Comparison of ENCODE assay signal across 19 cellular contexts in the genomic region with DNA sequence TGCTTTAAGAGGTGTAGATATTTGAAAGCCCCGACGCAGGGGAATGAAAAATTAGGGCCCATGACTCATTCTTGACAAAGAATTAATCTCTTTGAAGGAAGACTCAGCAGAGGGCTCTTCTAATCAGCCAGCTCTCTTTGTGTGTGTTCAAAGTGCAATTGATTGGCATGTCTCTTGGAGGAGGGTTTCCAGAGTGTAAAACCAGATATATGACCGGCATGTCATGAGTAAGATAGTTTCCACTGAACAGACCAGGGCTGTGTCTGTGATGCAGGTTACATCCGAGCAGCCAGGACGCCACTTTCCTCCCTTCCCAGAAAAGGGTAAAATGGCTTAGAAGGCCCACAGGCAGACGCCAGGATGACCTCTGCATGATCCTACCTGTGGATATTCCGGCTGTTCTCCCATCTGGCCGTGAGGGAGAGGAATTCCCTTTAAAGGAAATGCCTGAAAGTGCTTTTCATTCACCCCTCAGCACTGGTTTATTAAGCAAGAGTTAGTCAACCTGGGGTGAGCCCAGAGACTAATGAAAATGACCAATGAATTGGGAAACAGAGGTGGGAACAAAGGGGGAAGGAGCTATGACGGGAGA. TPM values are rescaled to one million over a fixed set of nuclear protein-coding genes. Genes with fewer than 3 reads are reported as not detected.
DNase-seq lines count a peak whose midpoint lies in the region; TF ChIP-seq lines count a peak whose summit lies in the region.
"Had no signal": no experiment of that assay in that cellular context is flagged by ENCODE, and none has a peak within 500 bp of the region (broad histone marks: within the 10 kb centered on the region; RNA-seq: fewer than 3 reads in every experiment).

No MANE protein-coding gene starts in this region.

- DNase-seq in DMS 273 (lab: John Stamatoyannopoulos, UW; ENCODE audit: unreplicated experiment) = peak; percentile 42
- no peak for DNase-seq in DMS 273 treated with DMSO at 0.1 percent for 48 hours (lab: John Stamatoyannopoulos, UW)
- peak in 1 of 2 experiments; percentile 83 for DNase-seq in PC-9
- no peak for DNase-seq in progenitor cell of endocrine pancreas (ENCODE audit: low spot score, unreplicated experiment)
- no peak for DNase-seq in activated CD8-positive, alpha-beta memory T cell treated with anti-CD3 and anti-CD28 coated beads, Interleukin-2, amount 50 U/mL, for 4 hours
- no peak for DNase-seq in nephron progenitor cell
- no peak for DNase-seq in COLO829 (ENCODE audit: low spot score)
- DNase-seq: cerebellar nuclear complex, NCI-H1436 treated with DMSO at 0.1 percent for 48 hours, NCI-H82 had no signal

- H3K4me1 ChIP-seq in PC-9 (replicated peaks; ENCODE audit: insufficient read depth) = peaks cover 86% of the 10 kb centered on the region
- H3K4me1 ChIP-seq in esophagus (ENCODE audit: control insufficient read depth in 2 of 2, insufficient read depth in 2 of 2, low read length in 1 of 2) = peaks cover 4 to 25% of the 10 kb centered on the region in 2 donors
- H3K4me1 ChIP-seq: parathyroid adenoma had no signal

- POLR2A ChIA-PET in PC-9 (lab: Charles Lee; ENCODE audit: unreplicated experiment) = interaction anchor here (0.5 to 0.7 kb wide), 4 partner anchors 242 to 432 kb away, joined by 3 to 10 read pairs (median 6); no protein-coding TSS in a partner anchor

- H3K4me1 Mint-ChIP-seq in progenitor cell of endocrine pancreas (ENCODE audit: low read depth) (peaks cover 20% of the 10 kb centered on the region), nephron progenitor cell (peaks cover 47% of the 10 kb centered on the region)
- H3K4me1 Mint-ChIP-seq: activated naive CD4-positive, alpha-beta T cell treated with anti-CD3 and anti-CD28 coated beads, Interleukin-2, amount 50 U/mL, for 24 hours; IgD-negative memory B cell had no signal

- WGBS in esophagus, 2 donors = 45 to 46% methylated on average over 9 of the region's 9 CpGs

- peak overlapping the region; percentile 69 for H3K4me2 ChIP-seq in PC-9

- H3K36me3 ChIP-seq in PC-9 (ENCODE audit: low read depth) (no peaks in the 10 kb centered on the region), esophagus (ENCODE audit: control insufficient read depth in 2 of 2, insufficient read depth in 2 of 2, low read length in 1 of 2) (no peaks in the 10 kb centered on the region)
- H3K36me3 ChIP-seq: suprapubic skin had no signal

- H2AFZ ChIP-seq in PC-9 = no peak overlapping the region
- H2AFZ ChIP-seq: parathyroid adenoma had no signal

- H3K27ac ChIP-seq in PC-9 = peak overlapping the region; percentile 97
- peak overlapping the region; percentile 74 to 89 for H3K27ac ChIP-seq in esophagus (ENCODE audit: low read depth in 2 of 2, low read length in 1 of 2)
- H3K27ac ChIP-seq: 22Rv1, parathyroid adenoma, suprapubic skin had no signal

- H3K4me3 ChIP-seq in PC-9 = peak overlapping the region; percentile 17; the same call in 1 of the 2 replicates
- H3K4me3 ChIP-seq in esophagus (ENCODE audit: low read depth in 1 of 2, low read length in 2 of 2) = no peak overlapping the region
- H3K4me3 ChIP-seq: suprapubic skin had no signal

- BruUV-seq in PC-9 (replicated peaks; lab: Mats Ljungman, UMichigan) = no TSS peak

- H3K4me3 Mint-ChIP-seq in progenitor cell of endocrine pancreas (ENCODE audit: low read depth) (no peak overlapping the region), nephron progenitor cell (no peak overlapping the region)
- H3K4me3 Mint-ChIP-seq: activated naive CD4-positive, alpha-beta T cell treated with anti-CD3 and anti-CD28 coated beads, Interleukin-2, amount 50 U/mL, for 24 hours; IgD-negative memory B cell; WTC11 had no signal

- TF ChIP-seq CTCF in PC-9 (conservative IDR thresholded peaks at IDR 0.05) (no peak), progenitor cell of endocrine pancreas (IDR thresholded peaks at IDR 0.05; ENCODE audit: unreplicated experiment) (no peak), nephron progenitor cell (IDR thresholded peaks at IDR 0.05) (no peak)

- H3K36me3 Mint-ChIP-seq in progenitor cell of endocrine pancreas (ENCODE audit: insufficient read depth) (no peaks in the 10 kb centered on the region), nephron progenitor cell (ENCODE audit: low read depth) (no peaks in the 10 kb centered on the region)
- H3K36me3 Mint-ChIP-seq: activated naive CD4-positive, alpha-beta T cell treated with anti-CD3 and anti-CD28 coated beads, Interleukin-2, amount 50 U/mL, for 24 hours; IgD-negative memory B cell; WTC11 had no signal

- H3F3A ChIP-seq in PC-9 (ENCODE audit: insufficient read depth, low read depth) = peaks cover 63% of the 10 kb centered on the region

- no peaks in the 10 kb centered on the region for H4K20me1 ChIP-seq in PC-9 (ENCODE audit: insufficient read depth)

- H3K27me3 ChIP-seq in PC-9 (ENCODE audit: insufficient read depth, low read depth) (no peaks in the 10 kb centered on the region), esophagus (ENCODE audit: control insufficient read depth in 1 of 2, insufficient read depth in 2 of 2, low read length in 2 of 2) (no peaks in the 10 kb centered on the region)

- intact Hi-C loops in PC-9 (cut with micrococcal nuclease; ENCODE audit: unreplicated experiment) = loop anchor here (1.0 to 5.0 kb wide), 3 partner anchors 44 to 294 kb away; no protein-coding TSS in a partner anchor

- no peaks in the 10 kb centered on the region for H3K79me2 ChIP-seq in PC-9 (ENCODE audit: low read depth)
- H3K79me2 ChIP-seq: parathyroid adenoma had no signal

- CTCF ChIA-PET in PC-9 (lab: Charles Lee) = interaction anchor here (0.6 to 1.4 kb wide), 5 partner anchors 46 to 554 kb away, joined by 3 to 9 read pairs (median 3); no protein-coding TSS in a partner anchor

- H3K9me3 ChIP-seq in PC-9 (ENCODE audit: insufficient read depth, low read depth) (no peaks in the 10 kb centered on the region), esophagus (ENCODE audit: control insufficient read depth in 2 of 2, insufficient read depth in 1 of 2, low read depth in 1 of 2, low read length in 1 of 2) (no peaks in the 10 kb centered on the region)
- H3K9me3 ChIP-seq: suprapubic skin had no signal

- H3K27ac Mint-ChIP-seq in progenitor cell of endocrine pancreas (peak overlapping the region; percentile 44), nephron progenitor cell (no peak overlapping the region)
- H3K27ac Mint-ChIP-seq: activated naive CD4-positive, alpha-beta T cell treated with anti-CD3 and anti-CD28 coated beads, Interleukin-2, amount 50 U/mL, for 24 hours; IgD-negative memory B cell; WTC11 had no signal

- H3K27me3 Mint-ChIP-seq in progenitor cell of endocrine pancreas = peaks cover 21% of the 10 kb centered on the region
- H3K27me3 Mint-ChIP-seq in nephron progenitor cell (ENCODE audit: low read depth, poor library complexity) = peaks cover 4% of the 10 kb centered on the region

- no peaks in the 10 kb centered on the region for H3K9me3 Mint-ChIP-seq in progenitor cell of endocrine pancreas (ENCODE audit: low read depth)
- H3K9me3 Mint-ChIP-seq in nephron progenitor cell = no peaks in the 10 kb centered on the region
- H3K9me3 Mint-ChIP-seq: activated naive CD4-positive, alpha-beta T cell treated with anti-CD3 and anti-CD28 coated beads, Interleukin-2, amount 50 U/mL, for 24 hours; IgD-negative memory B cell; WTC11 had no signal

- no peaks in the 10 kb centered on the region for H3K9me2 ChIP-seq in PC-9 (ENCODE audit: insufficient read depth)

RNA-seq across cellular contexts. Expression of gene KRT75, which starts 7.2 kb away (rescaled TPM):
- not detected in 2 replicates for total RNA-seq in PC-9 (2021)
- under 1 TPM; 0.08 to 0.19 TPM for polyA plus RNA-seq in esophagus
- not detected in 2 replicates for total RNA-seq in progenitor cell of endocrine pancreas
- total RNA-seq: lung microvascular endothelial cell, SK-MEL-5, WTC11 had no signal
- polyA plus RNA-seq: IgD-negative memory B cell had no signal

RNA-seq across cellular contexts. Expression of gene KRT6B, which starts 10.5 kb away (rescaled TPM):
- 0.98 and 1.1 TPM in 2 replicates for total RNA-seq in PC-9 (2021)
- polyA plus RNA-seq in esophagus = 100 to 1,000 TPM; 106 to 453 TPM
- not detected in 2 replicates for total RNA-seq in progenitor cell of endocrine pancreas
- total RNA-seq: lung microvascular endothelial cell, SK-MEL-5, WTC11 had no signal
- polyA plus RNA-seq: IgD-negative memory B cell had no signal

RNA-seq across cellular contexts. Expression of gene KRT6C, which starts 32.2 kb away (rescaled TPM):
- total RNA-seq in PC-9 (2021) (not detected in 2 replicates), progenitor cell of endocrine pancreas (not detected in 2 replicates)
- 100 to 1,000 TPM; 229 to 427 TPM for polyA plus RNA-seq in esophagus
- total RNA-seq: lung microvascular endothelial cell, SK-MEL-5, WTC11 had no signal
- polyA plus RNA-seq: IgD-negative memory B cell had no signal

RNA-seq across cellular contexts. Expression of gene KRT82, which starts 35.3 kb away (rescaled TPM):
- total RNA-seq in PC-9 (2021) = not detected in 2 replicates
- not detected for polyA plus RNA-seq in esophagus
- not detected in 2 replicates for total RNA-seq in progenitor cell of endocrine pancreas
- total RNA-seq: lung microvascular endothelial cell, SK-MEL-5, WTC11 had no signal
- polyA plus RNA-seq: IgD-negative memory B cell had no signal

RNA-seq across cellular contexts. Expression of gene KRT6A, which starts 51.6 kb away (rescaled TPM):
- total RNA-seq in PC-9 (2021) = 55.9 and 87.5 TPM in 2 replicates
- polyA plus RNA-seq in esophagus = 1,000 to 10,000 TPM in 1 of 2 donors, 100 to 1,000 TPM in 1; 945 to 7,628 TPM
- total RNA-seq in progenitor cell of endocrine pancreas = not detected in 2 replicates
- total RNA-seq: lung microvascular endothelial cell, SK-MEL-5, WTC11 had no signal
- polyA plus RNA-seq: IgD-negative memory B cell had no signal
